Comparison of ENCODE assay signal across 12 cellular contexts in genomic region chr6:340991-341827, GRCh38. TPM values are rescaled to one million over a fixed set of nuclear protein-coding genes. Genes with fewer than 3 reads are reported as not detected.
A peak's percentile ranks its signal among the peaks of the same experiment; 100 is the strongest.
DNase-seq lines count a peak whose midpoint lies in the region; ATAC-seq, FAIRE-seq and TF ChIP-seq lines count a peak whose summit lies in the region.
"Had no signal": no experiment of that assay in that cellular context is flagged by ENCODE, and none has a peak within 500 bp of the region (broad histone marks: within the 10 kb centered on the region; RNA-seq: fewer than 3 reads in every experiment).

No MANE protein-coding gene starts in this region.

- CTCF ChIA-PET in MCF 10A (lab: Yijun Ruan, JAX): interaction anchor here (0.9 to 1.4 kb wide), 2 partner anchors 16 to 153 kb away, joined by 3 to 4 read pairs; no protein-coding TSS in a partner anchor
- CTCF ChIA-PET in H1 (lab: Charles Lee; ENCODE audit: partially characterized antibody): interaction anchor here (0.7 to 1.9 kb wide), 4 partner anchors 9 to 63 kb away, joined by 3 to 8 read pairs (median 5); no protein-coding TSS in a partner anchor

- no peak overlapping the region for H4K91ac ChIP-seq in H1 (replicated peaks; ENCODE audit: insufficient read length, low read length)

- no peaks in the 10 kb centered on the region for H3K27me3 Mint-ChIP-seq in MCF 10A (ENCODE audit: insufficient read depth, unreplicated experiment)
- H3K27me3 Mint-ChIP-seq in endodermal cell (ENCODE audit: insufficient read depth): no peaks in the 10 kb centered on the region

- H3K27me3 ChIP-seq in breast epithelium (no peaks in the 10 kb centered on the region), H1 (replicated peaks in 1 of 4; ENCODE audit: control insufficient read depth in 3 of 4, extremely low read depth in 1 of 4, insufficient read depth in 3 of 4, low read length in 3 of 4) (no peaks in the 10 kb centered on the region; a peak in 2 of 7 replicates), transverse colon (no peaks in the 10 kb centered on the region), endodermal cell (ENCODE audit: control insufficient read depth, insufficient read depth, low read length, poor library complexity, severe bottlenecking) (no peaks in the 10 kb centered on the region)

- DNase-seq in MCF 10A (ENCODE audit: unreplicated experiment) (peak; percentile 47), breast epithelium (ENCODE audit: low spot score in 2 of 2) (no peak), H1 (ENCODE audit: low read depth in 1 of 2, low spot score in 2 of 2) (no peak), transverse colon (peak; percentile 62), endodermal cell (no peak), OCI-M1 (lab: John Stamatoyannopoulos, UW) (no peak)
- DNase-seq in stimulated activated CD4-positive, alpha-beta T cell treated with anti-CD3 and anti-CD28 coated beads, Interleukin-4, amount 100 ng/mL, for 4 hours: no peak
- DNase-seq: erythroblast, SHP77 treated with DMSO at 0.1 percent for 48 hours had no signal

- H2BK15ac ChIP-seq in H1 (ENCODE audit: low read length): no peak overlapping the region

- WGBS in H1 (ENCODE audit: extremely low coverage in 1 of 2, insufficient coverage in 1 of 2, insufficient read length in 1 of 2, insufficient replicate concordance in 2 of 2, low coverage in 1 of 2, low lambda C conversion rate in 2 of 2, missing lambda C conversion rate in 1 of 2), 2 experiments: 90% methylated on average over 33 of the region's 33 CpGs; no CpG with 5 or more reads in 1 of the 2 experiments
- 89 to 94% methylated on average over 20 to 33 of the region's 33 CpGs for WGBS in transverse colon (ENCODE audit: low coverage in 1 of 2), 2 donors
- WGBS in endodermal cell (ENCODE audit: insufficient coverage in 1 of 2, insufficient read length in 1 of 2), 2 experiments: 93 to 94% methylated on average over 23 to 33 of the region's 33 CpGs

- H3K4me1 Mint-ChIP-seq in MCF 10A (ENCODE audit: insufficient read depth, unreplicated experiment) (no peaks in the 10 kb centered on the region), endodermal cell (no peaks in the 10 kb centered on the region)

- no peaks in the 10 kb centered on the region for H3K79me2 ChIP-seq in H1 (ENCODE audit: control insufficient read depth in 1 of 2, insufficient read depth in 2 of 2, low read length in 2 of 2)

- H3K4me1 ChIP-seq in breast epithelium: no peaks in the 10 kb centered on the region
- no peaks in the 10 kb centered on the region for H3K4me1 ChIP-seq in H1 (replicated peaks in 1 of 4; ENCODE audit: control insufficient read depth in 3 of 4, insufficient read depth in 4 of 4, low read length in 3 of 4)
- no peaks in the 10 kb centered on the region for H3K4me1 ChIP-seq in transverse colon
- H3K4me1 ChIP-seq in endodermal cell (ENCODE audit: control insufficient read depth, insufficient read depth, low read length): no peaks in the 10 kb centered on the region

- ATAC-seq in HG03108 (IDR thresholded peaks at IDR 0.05; ENCODE audit: unreplicated experiment): peak; percentile 26
- ATAC-seq: A549 had no signal

- no peak overlapping the region for H2BK5ac ChIP-seq in H1 (ENCODE audit: low read depth, low read length)

- POLR2A ChIA-PET in MCF 10A (lab: Yijun Ruan, JAX): interaction anchor here (0.5 kb wide), 1 partner anchor 400 kb away, joined by 3 read pairs; no protein-coding TSS in a partner anchor
- POLR2A ChIA-PET in H1 (lab: Charles Lee; ENCODE audit: partially characterized antibody): interaction anchor here (1.6 kb wide), 1 partner anchor 10 kb away, joined by 5 read pairs; no protein-coding TSS in a partner anchor

- TF ChIP-seq POLR2A in breast epithelium (IDR thresholded peaks at IDR 0.05) (no peak), H1 (IDR thresholded peaks at IDR 0.05; ENCODE audit: control extremely low read depth in 1 of 2, low read depth in 2 of 2, low read length in 2 of 2) (no peak), transverse colon (IDR thresholded peaks at IDR 0.05) (no peak)

- H3K36me3 ChIP-seq in breast epithelium: no peaks in the 10 kb centered on the region
- H3K36me3 ChIP-seq in H1 (ENCODE audit: control insufficient read depth in 2 of 4, insufficient read depth in 4 of 4, low read length in 3 of 4): no peaks in the 10 kb centered on the region
- no peaks in the 10 kb centered on the region for H3K36me3 ChIP-seq in transverse colon
- peaks cover 2% of the 10 kb centered on the region for H3K36me3 ChIP-seq in endodermal cell (ENCODE audit: control insufficient read depth, insufficient read depth, low read length)

- H3K56ac ChIP-seq in H1 (replicated peaks; ENCODE audit: insufficient read length, low read depth, low read length): no peak overlapping the region

- H3K79me1 ChIP-seq in H1 (ENCODE audit: low read depth, low read length): peaks cover 3% of the 10 kb centered on the region; the same call in 1 of the 2 replicates

- no peak overlapping the region for H3K4ac ChIP-seq in H1 (replicated peaks; ENCODE audit: insufficient read length, low read depth, low read length)

- TF ChIP-seq CTCF in MCF 10A (IDR thresholded peaks at IDR 0.05; ENCODE audit: unreplicated experiment): no peak
- TF ChIP-seq CTCF in breast epithelium (IDR thresholded peaks at IDR 0.05): no peak
- no peak for TF ChIP-seq CTCF in H1 (IDR thresholded peaks at IDR 0.05; ENCODE audit: control extremely low read depth in 1 of 3, insufficient read depth in 1 of 3, low read depth in 1 of 3, low read length in 3 of 3)
- no peak for TF ChIP-seq CTCF in transverse colon (IDR thresholded peaks at IDR 0.05)
- TF ChIP-seq CTCF in endodermal cell (conservative IDR thresholded peaks at IDR 0.05): no peak

- FAIRE-seq in H1 (lab: Jason Lieb, UNC): no peak
- FAIRE-seq: A549 had no signal

- no peak overlapping the region for H3K4me2 ChIP-seq in H1 (ENCODE audit: insufficient read depth in 1 of 2, low read depth in 2 of 2, low read length in 2 of 2)
- H3K4me2 ChIP-seq: A549 had no signal

- H3K9ac ChIP-seq in H1 (replicated peaks in 1 of 4; ENCODE audit: extremely low read depth in 1 of 4, low read depth in 3 of 4, low read length in 3 of 4): no peak overlapping the region
- H3K9ac ChIP-seq in endodermal cell (ENCODE audit: extremely low read depth, low read length, poor library complexity, severe bottlenecking): no peak overlapping the region

- H3K23ac ChIP-seq in H1 (ENCODE audit: insufficient read length): no peak overlapping the region

- no peak overlapping the region for H3K27ac ChIP-seq in breast epithelium
- no peak overlapping the region for H3K27ac ChIP-seq in H1 (ENCODE audit: low read depth, low read length)
- peak overlapping the region in 1 of 4 donors; percentile 44 for H3K27ac ChIP-seq in transverse colon
- no peak overlapping the region for H3K27ac ChIP-seq in endodermal cell (ENCODE audit: low read depth, low read length)
- H3K27ac ChIP-seq: A549 had no signal

- H3K4me3 Mint-ChIP-seq in MCF 10A (ENCODE audit: unreplicated experiment): no peak overlapping the region
- no peak overlapping the region for H3K4me3 Mint-ChIP-seq in endodermal cell

- H3K27ac Mint-ChIP-seq in MCF 10A (ENCODE audit: low read depth, unreplicated experiment) (no peak overlapping the region), endodermal cell (no peak overlapping the region)

- TF ChIP-seq EP300 in H1 (IDR thresholded peaks at IDR 0.05; ENCODE audit: borderline replicate concordance in 1 of 2, low read depth in 2 of 2, low read length in 2 of 2): no peak
- TF ChIP-seq EP300 in transverse colon (IDR thresholded peaks at IDR 0.05; ENCODE audit: low read depth): no peak

- H3K23me2 ChIP-seq in H1 (ENCODE audit: low read depth, low read length): no peaks in the 10 kb centered on the region

- peak overlapping the region; percentile 82; the same call in 1 of the 2 replicates for H4K8ac ChIP-seq in H1 (ENCODE audit: extremely low read depth, insufficient read depth, low read length)

- no TSS peak for BruUV-seq in MCF 10A (replicated peaks; lab: Mats Ljungman, UMichigan)

- H2BK120ac ChIP-seq in H1 (replicated peaks; ENCODE audit: low read depth, low read length): no peak overlapping the region

- H3K9me3 Mint-ChIP-seq in MCF 10A (ENCODE audit: unreplicated experiment) (no peaks in the 10 kb centered on the region), endodermal cell (peaks cover 89% of the 10 kb centered on the region)

- in situ Hi-C loops in transverse colon (cut with MboI; ENCODE audit: low pct_ligation_motif_present in 1 of 4, low pct_unique_long_range_greater_than_20kb in 1 of 4, low sequenced_read_pairs in 3 of 4): no loop called here

- H2BK20ac ChIP-seq in H1 (ENCODE audit: low read length): no peak overlapping the region

- H3K4me3 ChIP-seq in breast epithelium (no peak overlapping the region), H1 (ENCODE audit: extremely low read depth in 1 of 4, insufficient read depth in 2 of 4, low read depth in 3 of 4, low read length in 4 of 4) (no peak overlapping the region), transverse colon (no peak overlapping the region), endodermal cell (ENCODE audit: low read length) (no peak overlapping the region)
- H3K4me3 ChIP-seq: A549 had no signal

- H3K9me3 ChIP-seq in breast epithelium (no peaks in the 10 kb centered on the region), H1 (ENCODE audit: insufficient read depth in 2 of 2, low read depth in 1 of 2, low read length in 1 of 2) (peaks cover 41 to 77% of the 10 kb centered on the region in 2 experiments), transverse colon (no peaks in the 10 kb centered on the region), endodermal cell (ENCODE audit: control insufficient read depth, low read length) (no peaks in the 10 kb centered on the region)
- H3K9me3 ChIP-seq: A549 had no signal

- H4K20me1 ChIP-seq in H1 (replicated peaks in 1 of 2; ENCODE audit: control insufficient read depth in 1 of 2, insufficient read depth in 2 of 2, low read length in 2 of 2): peaks cover 0 to 2% of the 10 kb centered on the region in 2 experiments

- H3K14ac ChIP-seq in H1 (ENCODE audit: insufficient read length): no peak overlapping the region

- intact Hi-C loops in MCF 10A (cut with micrococcal nuclease) (no loop called here), breast epithelium (cut with DNase I; ENCODE audit: low total_unique reads) (no loop called here), transverse colon (cut with DNase I; ENCODE audit: low total_unique reads) (no loop called here)

- no peak overlapping the region for H3K18ac ChIP-seq in H1 (ENCODE audit: extremely low read depth, low read length)

- no peak overlapping the region for H4K5ac ChIP-seq in H1 (ENCODE audit: insufficient read length, low read depth, low read length)

- H2BK12ac ChIP-seq in H1 (ENCODE audit: low read depth, low read length): no peak overlapping the region

- no peak overlapping the region for H2AK5ac ChIP-seq in H1 (ENCODE audit: low read depth, low read length)

- H2AFZ ChIP-seq in H1 (ENCODE audit: low read length): no peak overlapping the region

- H3K36me3 Mint-ChIP-seq in MCF 10A (ENCODE audit: insufficient read depth, unreplicated experiment) (peaks cover 14% of the 10 kb centered on the region), endodermal cell (ENCODE audit: low read depth) (peaks cover 5% of the 10 kb centered on the region)

- no peak for TF ChIP-seq RAD21 in H1 (IDR thresholded peaks at IDR 0.05 in 1 of 2, conservative IDR thresholded peaks at IDR 0.05 in 1 of 2; ENCODE audit: low read depth in 2 of 2, low read length in 2 of 2)

RNA-seq across cellular contexts. Expression of gene DUSP22, which starts 48.9 kb away (rescaled TPM):
- 29.4 and 40.7 TPM in 2 replicates for total RNA-seq in MCF 10A (2022)
- total RNA-seq in breast epithelium: 10 to 100 TPM; 55.6 to 81.9 (median 59.0) TPM
- 29.8 and 32.4 TPM in 2 replicates for total RNA-seq in H1 (2021; fragmentation: NEBNext Ultra II Directional; extraction: Animal tissue kit (Norgen Biotek cat#: 25700))
- 15.5 and 27.2 TPM in 2 replicates for polyA plus RNA-seq in H1 (2011; rRNA removed)
- polyA plus RNA-seq in H1 (2011; cell fraction: cytosol; rRNA removed): 24.9 TPM
- polyA plus RNA-seq in H1 (2011; cell fraction: nucleus; rRNA removed): 31.8 TPM
- 25.3 to 32.8 TPM (median 28.0 TPM) in 4 replicates for polyA plus RNA-seq in H1 (2012, experiment 1 of 2)
- 25.0 TPM for polyA plus RNA-seq in H1 (2012, experiment 2 of 2)
- polyA plus RNA-seq in H1 (2013, experiment 1 of 2): 16.8 TPM
- polyA plus RNA-seq in H1 (2013, experiment 2 of 2): 17.0 TPM
- 19.7 and 20.7 TPM in 2 replicates for polyA minus RNA-seq in H1 (2011; rRNA and poly(A)+ RNA removed)
- 8.5 TPM for polyA minus RNA-seq in H1 (2011; cell fraction: cytosol; rRNA and poly(A)+ RNA removed)
- 19.9 TPM for polyA minus RNA-seq in H1 (2011; cell fraction: nucleus; rRNA and poly(A)+ RNA removed)
- total RNA-seq in transverse colon: 100 to 1,000 TPM in 1 of 4 donors, 10 to 100 TPM in 3; 35.4 to 213 (median 49.5) TPM
- 10 to 100 TPM; 33.5 to 35.4 TPM for total RNA-seq in endodermal cell
- 41.4 TPM for polyA plus RNA-seq in endodermal cell (2013, experiment 1 of 2)
- polyA plus RNA-seq in endodermal cell (2013, experiment 2 of 2): 38.1 TPM

RNA-seq across cellular contexts. Expression of gene IRF4, which starts 50.3 kb away (rescaled TPM):
- not detected in 2 replicates for total RNA-seq in MCF 10A (2022)
- 10 to 100 TPM in 2 of 3 donors, 1 to 10 TPM in 1; 9.1 to 25.2 (median 13.0) TPM for total RNA-seq in breast epithelium
- total RNA-seq in H1 (2021; fragmentation: NEBNext Ultra II Directional; extraction: Animal tissue kit (Norgen Biotek cat#: 25700)): 2.1 and 4.2 TPM in 2 replicates
- 0.77 and 1.1 TPM in 2 replicates for polyA plus RNA-seq in H1 (2011; rRNA removed)
- polyA plus RNA-seq in H1 (2011; cell fraction: cytosol; rRNA removed): 1.3 TPM
- 1.2 TPM for polyA plus RNA-seq in H1 (2011; cell fraction: nucleus; rRNA removed)
- polyA plus RNA-seq in H1 (2012, experiment 1 of 2): 0.66 to 1.7 TPM (median 1.0 TPM) in 4 replicates
- polyA plus RNA-seq in H1 (2012, experiment 2 of 2): 0.33 TPM
- polyA plus RNA-seq in H1 (2013, experiment 1 of 2): 0.53 TPM
- polyA plus RNA-seq in H1 (2013, experiment 2 of 2): 0.85 TPM
- 0.91 and 4.9 TPM in 2 replicates for polyA minus RNA-seq in H1 (2011; rRNA and poly(A)+ RNA removed)
- polyA minus RNA-seq in H1 (2011; cell fraction: cytosol; rRNA and poly(A)+ RNA removed): 1.1 TPM
- 2.2 TPM for polyA minus RNA-seq in H1 (2011; cell fraction: nucleus; rRNA and poly(A)+ RNA removed)
- total RNA-seq in transverse colon: 10 to 100 TPM in 1 of 4 donors, 1 to 10 TPM in 2, under 1 TPM in 1; 0.40 to 18.4 (median 4.3) TPM
- total RNA-seq in endodermal cell: not detected
- polyA plus RNA-seq in endodermal cell (2013, experiment 1 of 2): 0.32 TPM
- polyA plus RNA-seq in endodermal cell (2013, experiment 2 of 2): 0.79 TPM
- total RNA-seq: LHCN-M2 had no signal

Comparison
In these comparisons a context has a peak if more than half of its experiments do, and no peak if none do; other contexts are left out.
1. DNase-seq: peak in MCF 10A (single experiment) and transverse colon (single experiment); none in breast epithelium (0 of 2), H1 (0 of 2), endodermal cell (single experiment), stimulated activated CD4-positive, alpha-beta T cell treated with anti-CD3 and anti-CD28 coated beads, Interleukin-4, amount 100 ng/mL, for 4 hours (0 of 2) and OCI-M1 (single experiment).